In genomic region chr10:120262857-120263547, GRCh38 we compare ENCODE assay signal across 16 cellular contexts.
A peak's percentile ranks its signal among the peaks of the same experiment; 100 is the strongest.
DNase-seq lines count a peak whose midpoint lies in the region; ATAC-seq and TF ChIP-seq lines count a peak whose summit lies in the region.
"Had no signal": no experiment of that assay in that cellular context is flagged by ENCODE, and none has a peak within 500 bp of the region (broad histone marks: within the 10 kb centered on the region; RNA-seq: fewer than 3 reads in every experiment).

No MANE protein-coding gene starts in this region.

- POLR2A ChIA-PET in SK-N-SH (lab: Yijun Ruan, JAX): no interaction called here
- POLR2A ChIA-PET in PC-3 (lab: Charles Lee; ENCODE audit: unreplicated experiment): no interaction called here

- WGBS in SK-N-SH (ENCODE audit: low lambda C conversion rate): 40% methylated on average over 1 of the region's 1 CpG

- ATAC-seq in SK-N-SH treated with all-trans-retinoic acid at 6 μM for 48 hours (no peak), HG02798 (IDR thresholded peaks at IDR 0.05; ENCODE audit: poor library complexity, unreplicated experiment) (peak; percentile 57), PC-3 (no peak)

- no peak for TF ChIP-seq EP300 in SK-N-SH (IDR thresholded peaks at IDR 0.05; ENCODE audit: borderline replicate concordance in 1 of 2, low read depth in 1 of 2, low read length in 1 of 2)

- H3F3A ChIP-seq in SK-N-SH (replicated peaks; ENCODE audit: insufficient read depth): no peaks in the 10 kb centered on the region
- H3F3A ChIP-seq in PC-3 (ENCODE audit: low read length, unreplicated experiment): no peaks in the 10 kb centered on the region

- TF ChIP-seq CTCF in SK-N-SH (IDR thresholded peaks at IDR 0.05) (no peak), PC-3 (conservative IDR thresholded peaks at IDR 0.05; ENCODE audit: low read depth, low read length) (no peak)

- H3K4me1 ChIP-seq in SK-N-SH (ENCODE audit: control insufficient read depth in 1 of 2, insufficient read depth in 2 of 2, low read depth in 1 of 2, low read length in 1 of 2): no peaks in the 10 kb centered on the region
- no peaks in the 10 kb centered on the region; the same call in 1 of the 2 replicates for H3K4me1 ChIP-seq in PC-3 (ENCODE audit: insufficient read depth, low read length)

- H3K4me2 ChIP-seq in SK-N-SH: no peak overlapping the region
- no peak overlapping the region for H3K4me2 ChIP-seq in PC-3 (ENCODE audit: low read length)
- H3K4me2 ChIP-seq: hepatocyte had no signal

- CTCF ChIA-PET in SK-N-SH (lab: Yijun Ruan, JAX): no interaction called here
- CTCF ChIA-PET in PC-3 (lab: Charles Lee): no interaction called here

- no TSS peak for BruUV-seq in PC-3 (replicated peaks; lab: Mats Ljungman, UMichigan)

- no peak overlapping the region for H2AFZ ChIP-seq in SK-N-SH (ENCODE audit: low read depth)
- peak overlapping the region; percentile 44; the same call in 1 of the 2 replicates for H2AFZ ChIP-seq in PC-3 (ENCODE audit: low read length)
- H2AFZ ChIP-seq: hepatocyte had no signal

- no peaks in the 10 kb centered on the region for H3K27me3 ChIP-seq in SK-N-SH (ENCODE audit: insufficient read depth)
- no peaks in the 10 kb centered on the region; the same call in 1 of the 2 replicates for H3K27me3 ChIP-seq in PC-3 (ENCODE audit: low read length)
- H3K27me3 ChIP-seq: hepatocyte had no signal

- H3K9ac ChIP-seq in SK-N-SH (no peak overlapping the region), PC-3 (ENCODE audit: low read length) (no peak overlapping the region)

- in situ Hi-C loops in KBM-7 (cut with MboI; ENCODE audit: low pct_unique_long_range_greater_than_20kb, low sequenced_read_pairs): no loop called here

- intact Hi-C loops in PC-3 (cut with micrococcal nuclease): no loop called here

- H3K4me3 ChIP-seq in SK-N-SH (ENCODE audit: low read depth in 2 of 2, low read length in 1 of 2): no peak overlapping the region
- H3K4me3 ChIP-seq in PC-3 (ENCODE audit: low read length): no peak overlapping the region
- H3K4me3 ChIP-seq: hepatocyte, lung, skin epidermis had no signal

- H3K79me2 ChIP-seq in SK-N-SH (ENCODE audit: insufficient read depth) (no peaks in the 10 kb centered on the region), PC-3 (ENCODE audit: low read length) (no peaks in the 10 kb centered on the region)
- H3K79me2 ChIP-seq: hepatocyte had no signal

- DNase-seq in SK-N-SH: no peak
- peak; percentile 61 for DNase-seq in PC-3
- no peak for DNase-seq in KBM-7
- no peak for DNase-seq in NCI-H69 (lab: John Stamatoyannopoulos, UW)
- no peak for DNase-seq in cerebellar cortex (ENCODE audit: low spot score)
- no peak for DNase-seq in NCI-H187 treated with DMSO at 0.1 percent for 48 hours (lab: John Stamatoyannopoulos, UW)
- DNase-seq: 8988T; activated CD4-positive, alpha-beta T cell treated with anti-CD3 and anti-CD28 coated beads for 1 hour; activated T-cell treated with anti-CD3 and anti-CD28 coated beads, Interleukin-2, amount 50 U/mL, for 24 hours; HCEC 1CT; NCI-H1436 had no signal

- no peaks in the 10 kb centered on the region for H3K9me3 ChIP-seq in SK-N-SH
- H3K9me3 ChIP-seq in PC-3 (ENCODE audit: low read length): no peaks in the 10 kb centered on the region

- H3K36me3 ChIP-seq in SK-N-SH (replicated peaks in 1 of 2; ENCODE audit: control insufficient read depth in 1 of 2, insufficient read depth in 2 of 2, low read length in 1 of 2) (no peaks in the 10 kb centered on the region), PC-3 (ENCODE audit: low read depth, low read length) (no peaks in the 10 kb centered on the region)

- H4K20me1 ChIP-seq in SK-N-SH (ENCODE audit: insufficient read depth) (no peaks in the 10 kb centered on the region), PC-3 (ENCODE audit: low read length) (no peaks in the 10 kb centered on the region)

- H3K27ac ChIP-seq in SK-N-SH (ENCODE audit: low read depth in 2 of 2, low read length in 1 of 2) (no peak overlapping the region), PC-3 (ENCODE audit: low read length) (peak overlapping the region; percentile 42)
- H3K27ac ChIP-seq: hepatocyte, skin epidermis had no signal

- H3K9me2 ChIP-seq in SK-N-SH (no peaks in the 10 kb centered on the region), PC-3 (replicated peaks; ENCODE audit: low read length) (no peaks in the 10 kb centered on the region)

- TF ChIP-seq RAD21 in SK-N-SH (IDR thresholded peaks at IDR 0.05; ENCODE audit: low read length): no peak

TF ChIP-seq in SK-N-SH treated with all-trans-retinoic acid at 6 μM for 48 hours, 23 proteins besides CTCF, POLR2A, EP300 and RAD21:
- TF ChIP-seq ZNF8 (CRISPR knock-in tag; IDR thresholded peaks at IDR 0.05): peak; percentile 65; the same call in 1 of the 2 replicates
- no peak for TF ChIP-seq RARB (CRISPR knock-in tag; IDR thresholded peaks at IDR 0.05)
TF ChIP-seq in SK-N-SH treated with all-trans-retinoic acid at 6 μM for 48 hours: peak in this region for 1.

TF ChIP-seq in SK-N-SH, 30 proteins besides CTCF, POLR2A, EP300 and RAD21:
- TF ChIP-seq TAF1 (IDR thresholded peaks at IDR 0.05; ENCODE audit: borderline replicate concordance, low read depth, low read length): no peak
- no peak for TF ChIP-seq YY1 (IDR thresholded peaks at IDR 0.05; ENCODE audit: low read depth)
- TF ChIP-seq IRF3 (IDR thresholded peaks at IDR 0.05; ENCODE audit: low read depth, low read length): no peak
- TF ChIP-seq ZBTB33 (IDR thresholded peaks at IDR 0.05; ENCODE audit: borderline replicate concordance, low read depth): no peak
- TF ChIP-seq RXRA (IDR thresholded peaks at IDR 0.05; ENCODE audit: borderline replicate concordance, low read depth): no peak
- TF ChIP-seq POLR2AphosphoS5 (IDR thresholded peaks at IDR 0.05; ENCODE audit: low read depth, low read length): no peak
- TF ChIP-seq JUND (IDR thresholded peaks at IDR 0.05): no peak
- TF ChIP-seq SIN3A (IDR thresholded peaks at IDR 0.05; ENCODE audit: borderline replicate concordance, low read depth, low read length): no peak
- TF ChIP-seq FOXM1 (IDR thresholded peaks at IDR 0.05; ENCODE audit: low read depth): no peak
- TF ChIP-seq, protein P1, sequence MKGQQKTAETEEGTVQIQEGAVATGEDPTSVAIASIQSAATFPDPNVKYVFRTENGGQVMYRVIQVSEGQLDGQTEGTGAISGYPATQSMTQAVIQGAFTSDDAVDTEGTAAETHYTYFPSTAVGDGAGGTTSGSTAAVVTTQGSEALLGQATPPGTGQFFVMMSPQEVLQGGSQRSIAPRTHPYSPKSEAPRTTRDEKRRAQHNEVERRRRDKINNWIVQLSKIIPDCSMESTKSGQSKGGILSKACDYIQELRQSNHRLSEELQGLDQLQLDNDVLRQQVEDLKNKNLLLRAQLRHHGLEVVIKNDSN (IDR thresholded peaks at IDR 0.05; ENCODE audit: borderline replicate concordance, low read depth): no peak
- TF ChIP-seq EZH2phosphoT487 (IDR thresholded peaks at IDR 0.05; ENCODE audit: borderline replicate concordance, low read depth): no peak
- TF ChIP-seq PBX3 (IDR thresholded peaks at IDR 0.05): no peak
- no peak for TF ChIP-seq FOSL2 (IDR thresholded peaks at IDR 0.05; ENCODE audit: borderline replicate concordance, low read depth)
- no peak for TF ChIP-seq NFIC (IDR thresholded peaks at IDR 0.05; ENCODE audit: borderline replicate concordance)
- no peak for TF ChIP-seq MAX (IDR thresholded peaks at IDR 0.05; ENCODE audit: low read depth)
